In the genomic region with DNA sequence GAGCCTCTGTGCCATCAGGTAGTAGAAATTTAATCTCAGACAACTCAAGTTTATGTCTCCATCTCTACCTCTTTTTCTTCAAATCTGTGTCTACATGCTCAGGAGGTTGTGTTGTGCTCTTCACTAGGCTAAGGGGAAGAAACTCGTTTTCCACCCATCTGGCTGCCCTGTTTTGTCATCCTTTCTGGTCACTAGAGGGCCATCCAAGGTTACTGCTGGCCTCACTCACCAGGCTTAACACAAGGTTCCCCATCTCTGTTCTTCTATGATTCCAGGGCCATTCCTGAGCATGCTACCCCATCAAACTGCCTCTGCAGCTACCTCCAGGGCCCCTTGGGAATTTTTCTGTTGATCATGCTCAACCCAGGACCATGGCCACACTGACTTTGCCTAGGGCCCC, we compare ENCODE assay signal across 12 cellular contexts.
A peak's percentile ranks its signal among the peaks of the same experiment; 100 is the strongest.
DNase-seq lines count a peak whose midpoint lies in the region; ATAC-seq and TF ChIP-seq lines count a peak whose summit lies in the region.
"Had no signal": no experiment of that assay in that cellular context is flagged by ENCODE, and none has a peak within 500 bp of the region (broad histone marks: within the 10 kb centered on the region; RNA-seq: fewer than 3 reads in every experiment).

No MANE protein-coding gene starts in this region.

- H3K9me3 Mint-ChIP-seq in type B pancreatic cell = no peaks in the 10 kb centered on the region

- H3K4me1 Mint-ChIP-seq in type B pancreatic cell (ENCODE audit: unreplicated experiment) = peaks cover 4% of the 10 kb centered on the region
- H3K4me1 Mint-ChIP-seq: activated CD4-positive, alpha-beta T cell treated with anti-CD3 and anti-CD28 coated beads, Interleukin-2, amount 10 ng/mL, durations not matched to agents 7 days and 5 days had no signal

- DNase-seq in NCI-H2171 treated with DMSO at 0.1 percent for 48 hours (lab: John Stamatoyannopoulos, UW) (peak; percentile 18), NCI-H2171 (lab: John Stamatoyannopoulos, UW) (no peak), cerebellum (ENCODE audit: low spot score) (peak; percentile 43), left lobe of liver (ENCODE audit: low spot score) (no peak), type B pancreatic cell (ENCODE audit: extremely low spot score, unreplicated experiment) (no peak), GM13976 (ENCODE audit: low spot score) (no peak)
- DNase-seq: activated CD4-positive, alpha-beta T cell treated with anti-CD3 and anti-CD28 coated beads, Interleukin-2, amount 10 ng/mL, durations not matched to agents 7 days and 5 days; activated effector memory CD4-positive, alpha-beta T cell treated with Interleukin-2 at 50 U/mL for 16 hours; glutamatergic neuron had no signal

- H3K27ac Mint-ChIP-seq in type B pancreatic cell = no peak overlapping the region
- H3K27ac Mint-ChIP-seq: activated CD4-positive, alpha-beta T cell treated with anti-CD3 and anti-CD28 coated beads, Interleukin-2, amount 10 ng/mL, durations not matched to agents 7 days and 5 days had no signal

- H3K36me3 Mint-ChIP-seq in type B pancreatic cell = no peaks in the 10 kb centered on the region

- in situ Hi-C loops in GM13976 (cut with MboI; ENCODE audit: low sequenced_read_pairs, unreplicated experiment) = no loop called here

- TF ChIP-seq CTCF in type B pancreatic cell (conservative IDR thresholded peaks at IDR 0.05) (peak; percentile 48), GM13976 (IDR thresholded peaks at IDR 0.05; ENCODE audit: borderline replicate concordance, control extremely low read depth, extremely low read depth, insufficient read depth, missing control alignments) (no peak)

- H3K4me3 Mint-ChIP-seq in type B pancreatic cell = no peak overlapping the region
- H3K4me3 Mint-ChIP-seq: activated CD4-positive, alpha-beta T cell treated with anti-CD3 and anti-CD28 coated beads, Interleukin-2, amount 10 ng/mL, durations not matched to agents 7 days and 5 days had no signal

- ATAC-seq in left lobe of liver (peak; percentile 93), HG02763 (IDR thresholded peaks at IDR 0.05; ENCODE audit: unreplicated experiment) (no peak), HG02981 (IDR thresholded peaks at IDR 0.05; ENCODE audit: unreplicated experiment) (no peak)
- ATAC-seq: A549 had no signal

- no peaks in the 10 kb centered on the region for H3K27me3 Mint-ChIP-seq in type B pancreatic cell
- H3K27me3 Mint-ChIP-seq: activated CD4-positive, alpha-beta T cell treated with anti-CD3 and anti-CD28 coated beads, Interleukin-2, amount 10 ng/mL, durations not matched to agents 7 days and 5 days had no signal

Comparison
In these comparisons a context has a peak if more than half of its experiments do, and no peak if none do; other contexts are left out.
1. DNase-seq: peak in NCI-H2171 treated with DMSO at 0.1 percent for 48 hours (single experiment) and cerebellum (single experiment); none in NCI-H2171 (single experiment), left lobe of liver (single experiment), type B pancreatic cell (single experiment) and GM13976 (single experiment).